1 cellular context compared by ENCODE assay signal in the genomic region with DNA sequence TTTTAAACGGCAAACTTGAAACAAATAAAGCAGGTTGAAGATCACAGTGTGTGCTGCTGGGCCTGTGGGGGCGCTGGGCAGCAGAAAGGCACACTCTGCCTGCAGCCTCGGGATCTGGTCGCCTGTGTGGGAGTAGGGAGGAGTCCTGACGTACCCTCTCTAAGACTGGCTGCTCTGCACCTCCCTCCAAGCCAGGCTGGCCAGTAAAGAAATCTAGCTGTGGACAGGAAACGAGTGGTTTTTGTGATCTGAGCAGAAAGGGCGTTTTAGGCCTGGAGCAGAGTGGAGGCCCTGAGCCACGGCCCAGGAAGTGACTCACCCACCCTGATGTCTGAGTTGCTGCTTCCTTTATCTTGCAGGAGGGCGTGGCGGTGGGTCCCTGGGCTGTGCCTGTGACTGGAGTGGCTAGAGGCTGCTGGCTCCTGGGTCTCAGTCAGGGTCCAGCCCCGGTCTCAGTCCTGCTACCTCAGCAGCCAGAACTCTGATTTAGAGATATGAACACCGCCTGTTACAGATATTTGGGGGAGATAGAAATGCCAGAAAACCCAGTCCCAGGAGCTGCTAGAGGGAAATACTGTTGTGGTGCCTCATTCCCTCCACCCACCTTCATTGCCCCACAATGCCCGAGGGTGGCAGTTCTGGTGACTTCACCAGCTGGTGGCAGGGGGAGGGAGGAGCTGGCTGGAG.
TF ChIP-seq lines count a peak whose summit lies in the region.

No MANE protein-coding gene starts in this region.

TF ChIP-seq in HEK293, 187 proteins besides CTCF, POLR2A, EP300 and RAD21 (continued from another document and continues in another):
- TF ChIP-seq ZNF513 (tag by site-specific recombination; IDR thresholded peaks at IDR 0.05) = no peak
- no peak for TF ChIP-seq MYNN (tag by site-specific recombination; IDR thresholded peaks at IDR 0.05; ENCODE audit: borderline replicate concordance)
- no peak for TF ChIP-seq ZNF184 (tag by site-specific recombination; IDR thresholded peaks at IDR 0.05)
- TF ChIP-seq PRDM1 (tag by site-specific recombination; IDR thresholded peaks at IDR 0.05) = no peak
- no peak for TF ChIP-seq MEIS1 (CRISPR knock-in tag; IDR thresholded peaks at IDR 0.05; ENCODE audit: borderline replicate concordance)
- no peak for TF ChIP-seq SALL2 (tag by site-specific recombination; IDR thresholded peaks at IDR 0.05; ENCODE audit: borderline replicate concordance)
- TF ChIP-seq ZNF112 (tag by site-specific recombination; IDR thresholded peaks at IDR 0.05) = no peak
- no peak for TF ChIP-seq ZNF623 (tag by site-specific recombination; IDR thresholded peaks at IDR 0.05)
- TF ChIP-seq KLF16 (tag by site-specific recombination; IDR thresholded peaks at IDR 0.05) = peak; percentile 55
- TF ChIP-seq, protein P1, sequence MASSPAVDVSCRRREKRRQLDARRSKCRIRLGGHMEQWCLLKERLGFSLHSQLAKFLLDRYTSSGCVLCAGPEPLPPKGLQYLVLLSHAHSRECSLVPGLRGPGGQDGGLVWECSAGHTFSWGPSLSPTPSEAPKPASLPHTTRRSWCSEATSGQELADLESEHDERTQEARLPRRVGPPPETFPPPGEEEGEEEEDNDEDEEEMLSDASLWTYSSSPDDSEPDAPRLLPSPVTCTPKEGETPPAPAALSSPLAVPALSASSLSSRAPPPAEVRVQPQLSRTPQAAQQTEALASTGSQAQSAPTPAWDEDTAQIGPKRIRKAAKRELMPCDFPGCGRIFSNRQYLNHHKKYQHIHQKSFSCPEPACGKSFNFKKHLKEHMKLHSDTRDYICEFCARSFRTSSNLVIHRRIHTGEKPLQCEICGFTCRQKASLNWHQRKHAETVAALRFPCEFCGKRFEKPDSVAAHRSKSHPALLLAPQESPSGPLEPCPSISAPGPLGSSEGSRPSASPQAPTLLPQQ (tag by site-specific recombination; IDR thresholded peaks at IDR 0.05) = peak; percentile 97
- no peak for TF ChIP-seq ZNF768 (tag by site-specific recombination; IDR thresholded peaks at IDR 0.05)
- TF ChIP-seq ZNF169 (tag by site-specific recombination; IDR thresholded peaks at IDR 0.05) = no peak
- no peak for TF ChIP-seq ZNF280C (tag by site-specific recombination; IDR thresholded peaks at IDR 0.05)
- no peak for TF ChIP-seq ZNF701 (tag by site-specific recombination; IDR thresholded peaks at IDR 0.05)
- TF ChIP-seq, protein P2, sequence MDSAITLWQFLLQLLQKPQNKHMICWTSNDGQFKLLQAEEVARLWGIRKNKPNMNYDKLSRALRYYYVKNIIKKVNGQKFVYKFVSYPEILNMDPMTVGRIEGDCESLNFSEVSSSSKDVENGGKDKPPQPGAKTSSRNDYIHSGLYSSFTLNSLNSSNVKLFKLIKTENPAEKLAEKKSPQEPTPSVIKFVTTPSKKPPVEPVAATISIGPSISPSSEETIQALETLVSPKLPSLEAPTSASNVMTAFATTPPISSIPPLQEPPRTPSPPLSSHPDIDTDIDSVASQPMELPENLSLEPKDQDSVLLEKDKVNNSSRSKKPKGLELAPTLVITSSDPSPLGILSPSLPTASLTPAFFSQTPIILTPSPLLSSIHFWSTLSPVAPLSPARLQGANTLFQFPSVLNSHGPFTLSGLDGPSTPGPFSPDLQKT (IDR thresholded peaks at IDR 0.05; ENCODE audit: borderline replicate concordance, low read depth, low read length) = no peak
- TF ChIP-seq ZEB2 (tag by site-specific recombination; IDR thresholded peaks at IDR 0.05) = no peak; the same call in 1 of the 2 replicates
- no peak for TF ChIP-seq ZNF585B (tag by site-specific recombination; IDR thresholded peaks at IDR 0.05)
- TF ChIP-seq, protein P3, sequence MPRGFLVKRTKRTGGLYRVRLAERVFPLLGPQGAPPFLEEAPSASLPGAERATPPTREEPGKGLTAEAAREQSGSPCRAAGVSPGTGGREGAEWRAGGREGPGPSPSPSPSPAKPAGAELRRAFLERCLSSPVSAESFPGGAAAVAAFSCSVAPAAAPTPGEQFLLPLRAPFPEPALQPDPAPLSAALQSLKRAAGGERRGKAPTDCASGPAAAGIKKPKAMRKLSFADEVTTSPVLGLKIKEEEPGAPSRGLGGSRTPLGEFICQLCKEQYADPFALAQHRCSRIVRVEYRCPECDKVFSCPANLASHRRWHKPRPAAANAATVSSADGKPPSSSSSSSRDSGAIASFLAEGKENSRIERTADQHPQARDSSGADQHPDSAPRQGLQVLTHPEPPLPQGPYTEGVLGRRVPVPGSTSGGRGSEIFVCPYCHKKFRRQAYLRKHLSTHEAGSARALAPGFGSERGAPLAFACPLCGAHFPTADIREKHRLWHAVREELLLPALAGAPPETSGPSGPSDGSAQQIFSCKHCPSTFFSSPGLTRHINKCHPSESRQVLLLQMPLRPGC (tag by site-specific recombination; IDR thresholded peaks at IDR 0.05) = no peak
- no peak for TF ChIP-seq ZNF114 (tag by site-specific recombination; IDR thresholded peaks at IDR 0.05)
- TF ChIP-seq ZNF580 (tag by site-specific recombination; IDR thresholded peaks at IDR 0.05) = peak; percentile 53; the same call in 1 of the 2 replicates
- peak; percentile 8; the same call in 1 of the 2 replicates for TF ChIP-seq ZIC2 (tag by site-specific recombination; IDR thresholded peaks at IDR 0.05)
- TF ChIP-seq ZNF133 (tag by site-specific recombination; IDR thresholded peaks at IDR 0.05) = no peak
- TF ChIP-seq, protein P4, sequence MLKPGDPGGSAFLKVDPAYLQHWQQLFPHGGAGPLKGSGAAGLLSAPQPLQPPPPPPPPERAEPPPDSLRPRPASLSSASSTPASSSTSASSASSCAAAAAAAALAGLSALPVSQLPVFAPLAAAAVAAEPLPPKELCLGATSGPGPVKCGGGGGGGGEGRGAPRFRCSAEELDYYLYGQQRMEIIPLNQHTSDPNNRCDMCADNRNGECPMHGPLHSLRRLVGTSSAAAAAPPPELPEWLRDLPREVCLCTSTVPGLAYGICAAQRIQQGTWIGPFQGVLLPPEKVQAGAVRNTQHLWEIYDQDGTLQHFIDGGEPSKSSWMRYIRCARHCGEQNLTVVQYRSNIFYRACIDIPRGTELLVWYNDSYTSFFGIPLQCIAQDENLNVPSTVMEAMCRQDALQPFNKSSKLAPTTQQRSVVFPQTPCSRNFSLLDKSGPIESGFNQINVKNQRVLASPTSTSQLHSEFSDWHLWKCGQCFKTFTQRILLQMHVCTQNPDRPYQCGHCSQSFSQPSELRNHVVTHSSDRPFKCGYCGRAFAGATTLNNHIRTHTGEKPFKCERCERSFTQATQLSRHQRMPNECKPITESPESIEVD (tag by site-specific recombination; IDR thresholded peaks at IDR 0.05) = no peak
- TF ChIP-seq ZFP41 (tag by site-specific recombination; IDR thresholded peaks at IDR 0.05; ENCODE audit: borderline replicate concordance) = no peak
- TF ChIP-seq ZNF561 (tag by site-specific recombination; IDR thresholded peaks at IDR 0.05; ENCODE audit: borderline replicate concordance) = peak; percentile 85; the same call in 1 of the 2 replicates
- peak; percentile 96 for TF ChIP-seq ZFP69B (tag by site-specific recombination; IDR thresholded peaks at IDR 0.05)
- no peak for TF ChIP-seq ZBTB21 (tag by site-specific recombination; IDR thresholded peaks at IDR 0.05)
- TF ChIP-seq ZSCAN18 (tag by site-specific recombination; IDR thresholded peaks at IDR 0.05) = no peak
- TF ChIP-seq ZNF175 (tag by site-specific recombination; IDR thresholded peaks at IDR 0.05) = no peak
- peak; percentile 72 for TF ChIP-seq SP3 (tag by site-specific recombination; IDR thresholded peaks at IDR 0.05)
- TF ChIP-seq GLIS1 (tag by site-specific recombination; IDR thresholded peaks at IDR 0.05) = peak; percentile 62
- no peak for TF ChIP-seq REST (tag by site-specific recombination; IDR thresholded peaks at IDR 0.05)
- TF ChIP-seq SCRT1 (tag by site-specific recombination; IDR thresholded peaks at IDR 0.05; ENCODE audit: borderline replicate concordance) = no peak
- peak; percentile 88 for TF ChIP-seq OSR2 (tag by site-specific recombination; IDR thresholded peaks at IDR 0.05)
- TF ChIP-seq ZNF138 (tag by site-specific recombination; IDR thresholded peaks at IDR 0.05; ENCODE audit: borderline replicate concordance) = no peak
- peak; percentile 91 for TF ChIP-seq GLIS2 (tag by site-specific recombination; IDR thresholded peaks at IDR 0.05)
- TF ChIP-seq, protein P5, sequence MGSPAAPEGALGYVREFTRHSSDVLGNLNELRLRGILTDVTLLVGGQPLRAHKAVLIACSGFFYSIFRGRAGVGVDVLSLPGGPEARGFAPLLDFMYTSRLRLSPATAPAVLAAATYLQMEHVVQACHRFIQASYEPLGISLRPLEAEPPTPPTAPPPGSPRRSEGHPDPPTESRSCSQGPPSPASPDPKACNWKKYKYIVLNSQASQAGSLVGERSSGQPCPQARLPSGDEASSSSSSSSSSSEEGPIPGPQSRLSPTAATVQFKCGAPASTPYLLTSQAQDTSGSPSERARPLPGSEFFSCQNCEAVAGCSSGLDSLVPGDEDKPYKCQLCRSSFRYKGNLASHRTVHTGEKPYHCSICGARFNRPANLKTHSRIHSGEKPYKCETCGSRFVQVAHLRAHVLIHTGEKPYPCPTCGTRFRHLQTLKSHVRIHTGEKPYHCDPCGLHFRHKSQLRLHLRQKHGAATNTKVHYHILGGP (tag by site-specific recombination; IDR thresholded peaks at IDR 0.05) = no peak
- no peak for TF ChIP-seq ZNF791 (tag by site-specific recombination; IDR thresholded peaks at IDR 0.05)
- no peak for TF ChIP-seq YY2 (tag by site-specific recombination; IDR thresholded peaks at IDR 0.05)
- no peak for TF ChIP-seq ZNF777 (tag by site-specific recombination; IDR thresholded peaks at IDR 0.05; ENCODE audit: borderline replicate concordance)
- no peak for TF ChIP-seq BCL11B (tag by site-specific recombination; IDR thresholded peaks at IDR 0.05; ENCODE audit: low read depth)
- no peak for TF ChIP-seq REPIN1 (tag by site-specific recombination; IDR thresholded peaks at IDR 0.05; ENCODE audit: low read depth)
- TF ChIP-seq KLF7 (tag by site-specific recombination; IDR thresholded peaks at IDR 0.05; ENCODE audit: borderline replicate concordance) = peak; percentile 81; the same call in 1 of the 2 replicates
- TF ChIP-seq HOXD13 (CRISPR knock-in tag; IDR thresholded peaks at IDR 0.05; ENCODE audit: borderline replicate concordance) = no peak
- no peak for TF ChIP-seq ZNF155 (tag by site-specific recombination; IDR thresholded peaks at IDR 0.05)
